Comparison of ENCODE assay signal across 1 cellular context in the genomic region with DNA sequence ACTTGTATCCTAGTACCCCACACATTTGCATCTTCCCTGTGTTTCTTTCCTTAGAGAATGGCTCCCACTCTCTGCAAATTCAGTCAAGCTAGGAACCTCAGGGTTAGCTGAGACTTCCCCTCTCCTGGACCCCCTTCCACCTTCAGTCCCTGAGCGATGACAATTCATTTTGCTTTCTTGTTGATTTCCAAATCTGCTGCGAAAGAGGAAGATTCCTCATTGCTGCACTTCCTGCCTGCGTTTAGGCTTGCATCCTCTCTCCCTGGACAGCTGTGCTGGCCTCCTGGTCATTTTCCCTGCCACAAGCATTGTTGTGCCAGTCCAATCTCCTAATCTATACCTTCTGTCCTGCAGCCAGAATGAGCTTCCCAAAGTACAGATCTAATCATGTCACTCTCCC.
TF ChIP-seq lines count a peak whose summit lies in the region.

No MANE protein-coding gene starts in this region.

TF ChIP-seq in HepG2, 621 proteins besides CTCF, POLR2A, EP300 and RAD21 (continued from another document):
- TF ChIP-seq, protein P1, sequence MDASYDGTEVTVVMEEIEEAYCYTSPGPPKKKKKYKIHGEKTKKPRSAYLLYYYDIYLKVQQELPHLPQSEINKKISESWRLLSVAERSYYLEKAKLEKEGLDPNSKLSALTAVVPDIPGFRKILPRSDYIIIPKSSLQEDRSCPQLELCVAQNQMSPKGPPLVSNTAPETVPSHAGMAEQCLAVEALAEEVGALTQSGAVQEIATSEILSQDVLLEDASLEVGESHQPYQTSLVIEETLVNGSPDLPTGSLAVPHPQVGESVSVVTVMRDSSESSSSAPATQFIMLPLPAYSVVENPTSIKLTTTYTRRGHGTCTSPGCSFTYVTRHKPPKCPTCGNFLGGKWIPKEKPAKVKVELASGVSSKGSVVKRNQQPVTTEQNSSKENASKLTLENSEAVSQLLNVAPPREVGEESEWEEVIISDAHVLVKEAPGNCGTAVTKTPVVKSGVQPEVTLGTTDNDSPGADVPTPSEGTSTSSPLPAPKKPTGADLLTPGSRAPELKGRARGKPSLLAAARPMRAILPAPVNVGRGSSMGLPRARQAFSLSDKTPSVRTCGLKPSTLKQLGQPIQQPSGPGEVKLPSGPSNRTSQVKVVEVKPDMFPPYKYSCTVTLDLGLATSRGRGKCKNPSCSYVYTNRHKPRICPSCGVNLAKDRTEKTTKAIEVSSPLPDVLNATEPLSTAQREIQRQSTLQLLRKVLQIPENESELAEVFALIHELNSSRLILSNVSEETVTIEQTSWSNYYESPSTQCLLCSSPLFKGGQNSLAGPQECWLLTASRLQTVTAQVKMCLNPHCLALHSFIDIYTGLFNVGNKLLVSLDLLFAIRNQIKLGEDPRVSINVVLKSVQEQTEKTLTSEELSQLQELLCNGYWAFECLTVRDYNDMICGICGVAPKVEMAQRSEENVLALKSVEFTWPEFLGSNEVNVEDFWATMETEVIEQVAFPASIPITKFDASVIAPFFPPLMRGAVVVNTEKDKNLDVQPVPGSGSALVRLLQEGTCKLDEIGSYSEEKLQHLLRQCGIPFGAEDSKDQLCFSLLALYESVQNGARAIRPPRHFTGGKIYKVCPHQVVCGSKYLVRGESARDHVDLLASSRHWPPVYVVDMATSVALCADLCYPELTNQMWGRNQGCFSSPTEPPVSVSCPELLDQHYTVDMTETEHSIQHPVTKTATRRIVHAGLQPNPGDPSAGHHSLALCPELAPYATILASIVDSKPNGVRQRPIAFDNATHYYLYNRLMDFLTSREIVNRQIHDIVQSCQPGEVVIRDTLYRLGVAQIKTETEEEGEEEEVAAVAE (CRISPR knock-in tag; IDR thresholded peaks at IDR 0.05; ENCODE audit: borderline replicate concordance): no peak
- TF ChIP-seq RELA (CRISPR knock-in tag; IDR thresholded peaks at IDR 0.05): no peak
- no peak for TF ChIP-seq ZNF354B (CRISPR knock-in tag; IDR thresholded peaks at IDR 0.05)
- TF ChIP-seq, protein P2, sequence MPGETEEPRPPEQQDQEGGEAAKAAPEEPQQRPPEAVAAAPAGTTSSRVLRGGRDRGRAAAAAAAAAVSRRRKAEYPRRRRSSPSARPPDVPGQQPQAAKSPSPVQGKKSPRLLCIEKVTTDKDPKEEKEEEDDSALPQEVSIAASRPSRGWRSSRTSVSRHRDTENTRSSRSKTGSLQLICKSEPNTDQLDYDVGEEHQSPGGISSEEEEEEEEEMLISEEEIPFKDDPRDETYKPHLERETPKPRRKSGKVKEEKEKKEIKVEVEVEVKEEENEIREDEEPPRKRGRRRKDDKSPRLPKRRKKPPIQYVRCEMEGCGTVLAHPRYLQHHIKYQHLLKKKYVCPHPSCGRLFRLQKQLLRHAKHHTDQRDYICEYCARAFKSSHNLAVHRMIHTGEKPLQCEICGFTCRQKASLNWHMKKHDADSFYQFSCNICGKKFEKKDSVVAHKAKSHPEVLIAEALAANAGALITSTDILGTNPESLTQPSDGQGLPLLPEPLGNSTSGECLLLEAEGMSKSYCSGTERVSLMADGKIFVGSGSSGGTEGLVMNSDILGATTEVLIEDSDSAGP (CRISPR knock-in tag; IDR thresholded peaks at IDR 0.05; ENCODE audit: borderline replicate concordance): no peak
- no peak for TF ChIP-seq HDAC6 (IDR thresholded peaks at IDR 0.05; ENCODE audit: low read depth, low read length)
- TF ChIP-seq ZNF326 (CRISPR knock-in tag; IDR thresholded peaks at IDR 0.05; ENCODE audit: borderline replicate concordance): no peak
- no peak for TF ChIP-seq ZNF292 (CRISPR knock-in tag; IDR thresholded peaks at IDR 0.05; ENCODE audit: borderline replicate concordance, low read depth)
- TF ChIP-seq, protein P3, sequence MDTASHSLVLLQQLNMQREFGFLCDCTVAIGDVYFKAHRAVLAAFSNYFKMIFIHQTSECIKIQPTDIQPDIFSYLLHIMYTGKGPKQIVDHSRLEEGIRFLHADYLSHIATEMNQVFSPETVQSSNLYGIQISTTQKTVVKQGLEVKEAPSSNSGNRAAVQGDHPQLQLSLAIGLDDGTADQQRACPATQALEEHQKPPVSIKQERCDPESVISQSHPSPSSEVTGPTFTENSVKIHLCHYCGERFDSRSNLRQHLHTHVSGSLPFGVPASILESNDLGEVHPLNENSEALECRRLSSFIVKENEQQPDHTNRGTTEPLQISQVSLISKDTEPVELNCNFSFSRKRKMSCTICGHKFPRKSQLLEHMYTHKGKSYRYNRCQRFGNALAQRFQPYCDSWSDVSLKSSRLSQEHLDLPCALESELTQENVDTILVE (CRISPR knock-in tag; IDR thresholded peaks at IDR 0.05): no peak
